1 cellular context compared by ENCODE assay signal in the genomic region with DNA sequence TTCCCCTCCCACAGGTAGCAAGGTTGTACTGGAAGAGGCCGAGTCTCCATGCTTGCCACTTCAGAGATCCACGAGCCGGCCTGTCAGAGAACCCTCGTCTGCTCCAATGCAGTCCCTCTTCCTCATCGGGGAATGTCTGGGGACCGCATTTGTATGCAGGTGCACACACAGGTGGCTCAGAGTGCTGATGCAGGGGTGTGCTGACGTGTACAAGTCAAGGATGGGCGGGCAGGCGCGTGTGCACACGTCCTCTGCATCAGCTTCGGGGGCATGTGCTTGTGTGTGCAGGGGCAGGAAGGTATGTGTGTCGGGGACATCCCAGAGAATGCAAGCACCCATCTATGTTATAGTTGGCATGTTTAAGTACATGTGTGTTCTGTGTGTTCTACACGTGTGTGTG.
TF ChIP-seq lines count a peak whose summit lies in the region.

No MANE protein-coding gene starts in this region.

TF ChIP-seq in HepG2, 621 proteins besides CTCF, POLR2A, EP300 and RAD21 (continued from another document):
- TF ChIP-seq, protein P1, sequence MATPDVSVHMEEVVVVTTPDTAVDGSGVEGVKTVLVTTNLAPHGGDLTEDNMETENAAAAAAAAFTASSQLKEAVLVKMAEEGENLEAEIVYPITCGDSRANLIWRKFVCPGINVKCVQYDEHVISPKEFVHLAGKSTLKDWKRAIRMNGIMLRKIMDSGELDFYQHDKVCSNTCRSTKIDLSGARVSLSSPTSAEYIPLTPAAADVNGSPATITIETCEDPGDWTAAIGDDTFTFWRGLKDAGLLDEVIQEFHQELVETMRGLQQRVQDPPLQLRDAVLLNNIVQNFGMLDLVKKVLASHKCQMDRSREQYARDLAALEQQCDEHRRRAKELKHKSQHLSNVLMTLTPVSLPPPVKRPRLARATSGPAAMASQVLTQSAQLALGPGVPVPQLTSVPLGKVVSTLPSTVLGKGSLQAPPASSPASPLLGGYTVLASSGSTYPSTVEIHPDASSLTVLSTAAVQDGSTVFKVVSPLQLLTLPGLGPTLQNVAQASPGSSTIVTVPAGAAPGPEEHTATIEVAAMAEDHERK (CRISPR knock-in tag; IDR thresholded peaks at IDR 0.05; ENCODE audit: low read depth) = no peak
